ENCODE assay signal across 18 cellular contexts in the genomic region with DNA sequence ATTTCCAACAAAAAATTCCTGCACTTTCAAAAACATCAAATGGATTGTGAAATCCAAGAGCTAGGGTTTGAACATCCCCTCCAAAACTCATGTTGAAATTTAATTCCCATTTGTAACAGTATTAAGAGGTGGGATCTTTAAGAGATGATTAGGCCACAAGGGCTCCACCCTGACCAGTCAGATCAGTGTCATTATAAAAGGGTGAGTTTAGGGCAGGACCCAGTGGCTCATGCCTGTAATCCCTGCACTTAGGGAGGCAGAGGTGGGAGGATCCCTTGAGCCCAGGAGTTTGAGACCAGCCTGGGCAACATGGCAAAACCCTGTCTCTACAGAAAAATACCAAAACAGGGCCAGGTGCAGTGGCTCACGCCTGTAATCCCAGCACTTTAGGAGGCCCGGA. TPM values are rescaled to one million over a fixed set of nuclear protein-coding genes. Genes with fewer than 3 reads are reported as not detected.
DNase-seq lines count a peak whose midpoint lies in the region; ATAC-seq and TF ChIP-seq lines count a peak whose summit lies in the region.
"Had no signal": no experiment of that assay in that cellular context is flagged by ENCODE, and none has a peak within 500 bp of the region (broad histone marks: within the 10 kb centered on the region; RNA-seq: fewer than 3 reads in every experiment).

No MANE protein-coding gene starts in this region.

- dilution Hi-C loops in IMR-90 (cut with HindIII; ENCODE audit: low sequenced_read_pairs, unreplicated experiment): no loop called here

- DNase-seq in CD4-positive, alpha-beta T cell: no peak
- DNase-seq in IMR-90: no peak
- no peak for DNase-seq in trophoblast cell
- DNase-seq in activated CD4-positive, alpha-beta T cell treated with anti-CD3 and anti-CD28 coated beads, Interleukin-2, amount 10 ng/mL, durations not matched to agents 24 days and 14 days: no peak
- DNase-seq: H7, KG1, MV-4-11, NCI-H1105 treated with DMSO at 0.1 percent for 48 hours, NCI-H2029 treated with DMSO at 0.1 percent for 48 hours, NCI-H2171 treated with DMSO at 0.1 percent for 48 hours, NCI-H524 treated with DMSO at 0.1 percent for 48 hours, OCI-M1, Right ventricle myocardium superior had no signal

- no peaks in the 10 kb centered on the region; the same call in 1 of the 2 replicates for H3K9me1 ChIP-seq in IMR-90 (ENCODE audit: insufficient read depth, low read length)

- H3K27me3 Mint-ChIP-seq in CD4-positive, alpha-beta T cell: no peaks in the 10 kb centered on the region
- H3K27me3 Mint-ChIP-seq in activated CD4-positive, alpha-beta T cell treated with anti-CD3 and anti-CD28 coated beads, Interleukin-2, amount 10 ng/mL, durations not matched to agents 24 days and 14 days: no peaks in the 10 kb centered on the region

- no peak overlapping the region for H4K12ac ChIP-seq in trophoblast cell (ENCODE audit: low read depth, low read length)

- no peak overlapping the region for H2BK20ac ChIP-seq in IMR-90 (ENCODE audit: low read depth, low read length)

- H3K4me3 ChIP-seq in IMR-90 (ENCODE audit: insufficient read depth, low read depth, low read length) (no peak overlapping the region), trophoblast cell (ENCODE audit: low read depth, low read length) (no peak overlapping the region)

- in situ Hi-C loops in IMR-90 (cut with MboI; ENCODE audit: low sequenced_read_pairs): no loop called here

- no peak overlapping the region for H3K23ac ChIP-seq in IMR-90 (ENCODE audit: low read depth, low read length)
- no peak overlapping the region for H3K23ac ChIP-seq in trophoblast cell (ENCODE audit: low read length)

- H3K79me2 ChIP-seq in trophoblast cell (ENCODE audit: control insufficient read depth, insufficient read depth, low read length, poor library complexity): peaks cover 3% of the 10 kb centered on the region

- H3K27ac ChIP-seq in CD4-positive, alpha-beta T cell (ENCODE audit: low read depth, low read length): no peak overlapping the region
- H3K27ac ChIP-seq in IMR-90 (ENCODE audit: insufficient read depth, low read length) (no peak overlapping the region), trophoblast cell (ENCODE audit: low read depth, low read length) (no peak overlapping the region)
- H3K27ac ChIP-seq: C4-2B, HL-60 had no signal

- H3K18ac ChIP-seq in IMR-90 (ENCODE audit: low read depth, low read length): no peak overlapping the region
- no peak overlapping the region for H3K18ac ChIP-seq in trophoblast cell (ENCODE audit: low read length)

- H2BK5ac ChIP-seq in IMR-90 (ENCODE audit: low read depth, low read length, poor library complexity, severe bottlenecking) (no peak overlapping the region), trophoblast cell (ENCODE audit: low read depth, low read length, poor library complexity) (no peak overlapping the region)

- POLR2A ChIA-PET in CD4-positive, alpha-beta T cell (lab: Charles Lee): no interaction called here
- POLR2A ChIA-PET in IMR-90 (lab: Charles Lee; ENCODE audit: unreplicated experiment): no interaction called here

- H2AFZ ChIP-seq in IMR-90 (replicated peaks; ENCODE audit: low read length, poor library complexity): no peak overlapping the region
- no peak overlapping the region for H2AFZ ChIP-seq in trophoblast cell (ENCODE audit: insufficient read depth, low read length, poor library complexity)

- no peak overlapping the region for H2AK9ac ChIP-seq in IMR-90 (replicated peaks; ENCODE audit: low read depth, low read length, poor library complexity)

- no peaks in the 10 kb centered on the region for H3K9me3 ChIP-seq in CD4-positive, alpha-beta T cell (ENCODE audit: control insufficient read depth, low read length)
- no peaks in the 10 kb centered on the region for H3K9me3 ChIP-seq in IMR-90 (ENCODE audit: control insufficient read depth, insufficient read depth, low read length)
- no peaks in the 10 kb centered on the region for H3K9me3 ChIP-seq in trophoblast cell (ENCODE audit: insufficient read depth, low read depth, low read length)

- H4K8ac ChIP-seq in IMR-90 (ENCODE audit: low read depth in 2 of 2, low read length in 2 of 2) (no peak overlapping the region), trophoblast cell (ENCODE audit: low read depth, low read length) (no peak overlapping the region)

- H4K5ac ChIP-seq in IMR-90 (ENCODE audit: low read depth, low read length): no peak overlapping the region

- H3K4me1 ChIP-seq in IMR-90 (ENCODE audit: control insufficient read depth, insufficient read depth, low read length) (no peaks in the 10 kb centered on the region), trophoblast cell (ENCODE audit: control insufficient read depth in 1 of 2, insufficient read depth in 2 of 2, low read length in 2 of 2) (no peaks in the 10 kb centered on the region)

- H3K36me3 Mint-ChIP-seq in CD4-positive, alpha-beta T cell (ENCODE audit: low read depth): peaks cover 42% of the 10 kb centered on the region
- peaks cover 34% of the 10 kb centered on the region for H3K36me3 Mint-ChIP-seq in activated CD4-positive, alpha-beta T cell treated with anti-CD3 and anti-CD28 coated beads, Interleukin-2, amount 10 ng/mL, durations not matched to agents 24 days and 14 days (ENCODE audit: low read depth)

- TF ChIP-seq POLR2A in IMR-90 (IDR thresholded peaks at IDR 0.05; ENCODE audit: low read depth, low read length): no peak

- no peak overlapping the region for H3K56ac ChIP-seq in IMR-90 (ENCODE audit: extremely low read depth, insufficient read depth, low read length)

- H3K4me1 Mint-ChIP-seq in CD4-positive, alpha-beta T cell (ENCODE audit: low read depth): peaks cover 35% of the 10 kb centered on the region
- H3K4me1 Mint-ChIP-seq in activated CD4-positive, alpha-beta T cell treated with anti-CD3 and anti-CD28 coated beads, Interleukin-2, amount 10 ng/mL, durations not matched to agents 24 days and 14 days: peaks cover 18% of the 10 kb centered on the region

- no TSS peak for BruUV-seq in IMR-90 (replicated peaks; lab: Mats Ljungman, UMichigan)

- H3K79me1 ChIP-seq in IMR-90 (ENCODE audit: low read depth in 1 of 2, low read length in 2 of 2): peaks cover 32 to 64% of the 10 kb centered on the region in 2 experiments
- H3K79me1 ChIP-seq in trophoblast cell (ENCODE audit: low read length): no peaks in the 10 kb centered on the region

- peak overlapping the region; percentile 27 for H3K27ac Mint-ChIP-seq in CD4-positive, alpha-beta T cell
- no peak overlapping the region for H3K27ac Mint-ChIP-seq in activated CD4-positive, alpha-beta T cell treated with anti-CD3 and anti-CD28 coated beads, Interleukin-2, amount 10 ng/mL, durations not matched to agents 24 days and 14 days

- H3K4me3 Mint-ChIP-seq in CD4-positive, alpha-beta T cell: no peak overlapping the region
- H3K4me3 Mint-ChIP-seq in activated CD4-positive, alpha-beta T cell treated with anti-CD3 and anti-CD28 coated beads, Interleukin-2, amount 10 ng/mL, durations not matched to agents 24 days and 14 days: no peak overlapping the region

- no peak for TF ChIP-seq RAD21 in IMR-90 (IDR thresholded peaks at IDR 0.05; ENCODE audit: low read length)

- peaks cover 15% of the 10 kb centered on the region for H4K20me1 ChIP-seq in IMR-90 (ENCODE audit: insufficient read depth, low read length)

- no peak overlapping the region for H2BK15ac ChIP-seq in IMR-90 (ENCODE audit: low read depth, low read length)

- H3K36me3 ChIP-seq in IMR-90 (ENCODE audit: control insufficient read depth, insufficient read depth, low read length) (peaks cover 6% of the 10 kb centered on the region), trophoblast cell (ENCODE audit: control insufficient read depth in 1 of 2, insufficient read depth in 2 of 2, low read length in 2 of 2) (peaks cover 7 to 11% of the 10 kb centered on the region in 2 experiments)

- H2AK5ac ChIP-seq in IMR-90 (ENCODE audit: low read depth, low read length) (no peak overlapping the region), trophoblast cell (ENCODE audit: low read length) (no peak overlapping the region)

- no peak overlapping the region for H3K14ac ChIP-seq in IMR-90 (replicated peaks; ENCODE audit: low read depth, low read length)
- no peak overlapping the region for H3K14ac ChIP-seq in trophoblast cell (ENCODE audit: low read length)

- CTCF ChIA-PET in CD4-positive, alpha-beta T cell (lab: Charles Lee): no interaction called here
- CTCF ChIA-PET in IMR-90 (lab: Yijun Ruan, JAX): no interaction called here

- H3K9ac ChIP-seq in IMR-90 (ENCODE audit: low read depth, low read length): no peak overlapping the region
- H3K9ac ChIP-seq in trophoblast cell (ENCODE audit: low read length): no peak overlapping the region

- no peak overlapping the region for H2BK120ac ChIP-seq in IMR-90 (ENCODE audit: low read depth, low read length)
- no peak overlapping the region for H2BK120ac ChIP-seq in trophoblast cell (ENCODE audit: insufficient read depth, low read length, poor library complexity)

- intact Hi-C loops in CD4-positive, alpha-beta T cell (cut with DNase I, micrococcal nuclease): no loop called here
- intact Hi-C loops in IMR-90 (cut with micrococcal nuclease): no loop called here
- intact Hi-C loops in activated CD4-positive, alpha-beta T cell treated with anti-CD3 and anti-CD28 coated beads, Interleukin-2, amount 10 ng/mL, durations not matched to agents 24 days and 14 days (cut with micrococcal nuclease): no loop called here

- H3K4ac ChIP-seq in IMR-90 (ENCODE audit: low read depth, low read length): no peak overlapping the region
- peak overlapping the region; percentile 70 for H3K4ac ChIP-seq in trophoblast cell (ENCODE audit: low read depth, low read length)

- no peaks in the 10 kb centered on the region for H3K9me3 Mint-ChIP-seq in CD4-positive, alpha-beta T cell
- H3K9me3 Mint-ChIP-seq in activated CD4-positive, alpha-beta T cell treated with anti-CD3 and anti-CD28 coated beads, Interleukin-2, amount 10 ng/mL, durations not matched to agents 24 days and 14 days: no peaks in the 10 kb centered on the region

- H4K91ac ChIP-seq in IMR-90 (ENCODE audit: insufficient read depth, low read depth, low read length) (no peak overlapping the region), trophoblast cell (ENCODE audit: low read depth, low read length) (no peak overlapping the region)

- no peak for TF ChIP-seq CTCF in CD4-positive, alpha-beta T cell (IDR thresholded peaks at IDR 0.05)
- TF ChIP-seq CTCF in IMR-90 (conservative IDR thresholded peaks at IDR 0.05; ENCODE audit: low read depth, low read length): no peak

- H3K4me2 ChIP-seq in IMR-90 (ENCODE audit: low read depth, low read length) (no peak overlapping the region), trophoblast cell (ENCODE audit: low read length) (no peak overlapping the region)

- H2BK12ac ChIP-seq in trophoblast cell (ENCODE audit: low read length): no peak overlapping the region

- no peaks in the 10 kb centered on the region for H3K27me3 ChIP-seq in CD4-positive, alpha-beta T cell (ENCODE audit: control insufficient read depth, insufficient read depth, low read length)
- H3K27me3 ChIP-seq in IMR-90 (ENCODE audit: control insufficient read depth, insufficient read depth, low read length) (no peaks in the 10 kb centered on the region), trophoblast cell (ENCODE audit: insufficient read depth, low read length) (no peaks in the 10 kb centered on the region)

- no CpG with 5 or more reads among the region's 2 CpGs for whole genome bisulfite sequencing in IMR-90 (ENCODE audit: extremely low coverage in 2 of 2, insufficient read length in 1 of 2), 2 experiments
- WGBS in trophoblast cell (ENCODE audit: extremely low coverage, insufficient coverage, insufficient read length): no CpG with 5 or more reads among the region's 2 CpGs

- ATAC-seq in CD4-positive, alpha-beta T cell (ENCODE audit: poor library complexity): no peak
- ATAC-seq in IMR-90 (ENCODE audit: low read depth) (0 out of 2 replicates have a peak, but pooled peaks have one; percentile 14), esophagus mucosa (peak; percentile 87), HG03571 (IDR thresholded peaks at IDR 0.05; ENCODE audit: unreplicated experiment) (no peak), HG02763 (IDR thresholded peaks at IDR 0.05; ENCODE audit: unreplicated experiment) (no peak)

RNA-seq across cellular contexts. Expression of gene GTF3C2, which starts 8.9 kb away (rescaled TPM):
- 10 to 100 TPM; 54.6 to 56.8 TPM for total RNA-seq in CD4-positive, alpha-beta T cell
- 23.1 and 25.5 TPM in 2 replicates for total RNA-seq in IMR-90 (2012; rRNA removed)
- polyA plus RNA-seq in IMR-90 (2012; rRNA removed): 36.9 and 37.7 TPM in 2 replicates
- 21.2 and 32.2 TPM in 2 replicates for polyA plus RNA-seq in IMR-90 (2012; cell fraction: cytosol; rRNA removed)
- polyA plus RNA-seq in IMR-90 (2012; cell fraction: nucleus; rRNA removed; ENCODE audit: low replicate concordance): 85.6 and 101 TPM in 2 replicates
- 50.8 TPM for total RNA-seq in esophagus mucosa
- polyA plus RNA-seq in trophoblast cell (2013): 51.4 and 53.1 TPM in 2 replicates
- total RNA-seq in activated CD4-positive, alpha-beta T cell treated with anti-CD3 and anti-CD28 coated beads, Interleukin-2, amount 10 ng/mL, durations not matched to agents 24 days and 14 days: 80.1 and 83.8 TPM in 2 replicates

RNA-seq across cellular contexts. Expression of gene EIF2B4, which starts 22.5 kb away (rescaled TPM):
- total RNA-seq in CD4-positive, alpha-beta T cell: 10 to 100 TPM; 33.2 to 34.0 TPM
- total RNA-seq in IMR-90 (2012; rRNA removed) (47.9 and 48.9 TPM in 2 replicates), esophagus mucosa (29.2 TPM)
- 40.3 and 43.8 TPM in 2 replicates for polyA plus RNA-seq in IMR-90 (2012; rRNA removed)
- polyA plus RNA-seq in IMR-90 (2012; cell fraction: cytosol; rRNA removed): 26.6 and 38.5 TPM in 2 replicates
- 75.0 and 118 TPM in 2 replicates for polyA plus RNA-seq in IMR-90 (2012; cell fraction: nucleus; rRNA removed; ENCODE audit: low replicate concordance)
- polyA plus RNA-seq in trophoblast cell (2013): 42.0 and 43.3 TPM in 2 replicates
- total RNA-seq in activated CD4-positive, alpha-beta T cell treated with anti-CD3 and anti-CD28 coated beads, Interleukin-2, amount 10 ng/mL, durations not matched to agents 24 days and 14 days: 51.2 and 52.0 TPM in 2 replicates

RNA-seq across cellular contexts. Expression of gene SNX17, which starts 22.8 kb away (rescaled TPM):
- total RNA-seq in CD4-positive, alpha-beta T cell: 10 to 100 TPM; 66.3 to 67.9 TPM
- total RNA-seq in IMR-90 (2012; rRNA removed) (130 and 131 TPM in 2 replicates), esophagus mucosa (62.1 TPM)
- 100.0 and 102 TPM in 2 replicates for polyA plus RNA-seq in IMR-90 (2012; rRNA removed)
- polyA plus RNA-seq in IMR-90 (2012; cell fraction: cytosol; rRNA removed): 114 and 116 TPM in 2 replicates
- polyA plus RNA-seq in IMR-90 (2012; cell fraction: nucleus; rRNA removed; ENCODE audit: low replicate concordance): 108 and 144 TPM in 2 replicates
- 23.0 and 23.7 TPM in 2 replicates for polyA plus RNA-seq in trophoblast cell (2013)
- 120 and 128 TPM in 2 replicates for total RNA-seq in activated CD4-positive, alpha-beta T cell treated with anti-CD3 and anti-CD28 coated beads, Interleukin-2, amount 10 ng/mL, durations not matched to agents 24 days and 14 days

RNA-seq across cellular contexts. Expression of gene MPV17, which starts 24.7 kb away (rescaled TPM):
- 10 to 100 TPM; 29.3 to 31.0 TPM for total RNA-seq in CD4-positive, alpha-beta T cell
- 70.4 and 80.5 TPM in 2 replicates for total RNA-seq in IMR-90 (2012; rRNA removed)
- 160 and 164 TPM in 2 replicates for polyA plus RNA-seq in IMR-90 (2012; rRNA removed)
- 146 and 152 TPM in 2 replicates for polyA plus RNA-seq in IMR-90 (2012; cell fraction: cytosol; rRNA removed)
- polyA plus RNA-seq in IMR-90 (2012; cell fraction: nucleus; rRNA removed; ENCODE audit: low replicate concordance): 160 and 315 TPM in 2 replicates
- total RNA-seq in esophagus mucosa: 42.7 TPM
- 111 and 118 TPM in 2 replicates for polyA plus RNA-seq in trophoblast cell (2013)
- total RNA-seq in activated CD4-positive, alpha-beta T cell treated with anti-CD3 and anti-CD28 coated beads, Interleukin-2, amount 10 ng/mL, durations not matched to agents 24 days and 14 days: 86.8 and 89.1 TPM in 2 replicates

RNA-seq across cellular contexts. Expression of gene ZNF513, which starts 32.9 kb away (rescaled TPM):
- total RNA-seq in CD4-positive, alpha-beta T cell: 10 to 100 TPM; 22.8 to 22.9 TPM
- total RNA-seq in IMR-90 (2012; rRNA removed): 3.1 and 3.4 TPM in 2 replicates
- 23.5 and 23.7 TPM in 2 replicates for polyA plus RNA-seq in IMR-90 (2012; rRNA removed)
- polyA plus RNA-seq in IMR-90 (2012; cell fraction: cytosol; rRNA removed): 11.3 and 17.8 TPM in 2 replicates
- 73.2 and 130 TPM in 2 replicates for polyA plus RNA-seq in IMR-90 (2012; cell fraction: nucleus; rRNA removed; ENCODE audit: low replicate concordance)
- total RNA-seq in esophagus mucosa: 11.4 TPM
- polyA plus RNA-seq in trophoblast cell (2013): 15.8 and 16.6 TPM in 2 replicates
- 11.1 and 13.5 TPM in 2 replicates for total RNA-seq in activated CD4-positive, alpha-beta T cell treated with anti-CD3 and anti-CD28 coated beads, Interleukin-2, amount 10 ng/mL, durations not matched to agents 24 days and 14 days

Comparison
In these comparisons a context has a peak if more than half of its experiments do, and no peak if none do; other contexts are left out.
1. ATAC-seq: peak in IMR-90 (single experiment) and esophagus mucosa (single experiment); none in CD4-positive, alpha-beta T cell (single experiment), HG03571 (single experiment) and HG02763 (single experiment).